ENCODE assay signal across 21 cellular contexts in genomic region chr4:17189322-17189721, GRCh38.
DNase-seq lines count a peak whose midpoint lies in the region; ATAC-seq and TF ChIP-seq lines count a peak whose summit lies in the region.
"Had no signal": no experiment of that assay in that cellular context is flagged by ENCODE, and none has a peak within 500 bp of the region (broad histone marks: within the 10 kb centered on the region; RNA-seq: fewer than 3 reads in every experiment).

No MANE protein-coding gene starts in this region.

- no peaks in the 10 kb centered on the region for H3K27me3 ChIP-seq in left lung
- H3K27me3 ChIP-seq: BLaER1 treated with 17β-estradiol and CSF1 and Interleukin-3, amounts not matched to agents 10 nM and 100 nM; right lobe of liver had no signal

- H3K4me3 ChIP-seq in left lung, result no peak overlapping the region
- H3K4me3 ChIP-seq: BLaER1 treated with 17β-estradiol and CSF1 and Interleukin-3, amounts not matched to agents 10 nM and 100 nM; right lobe of liver had no signal

- DNase-seq in AG09319 (ENCODE audit: extremely low read depth, low read depth) (peak; percentile 69), M059J (ENCODE audit: low read depth) (peak; percentile 62), fibroblast of gingiva (ENCODE audit: low read depth) (peak; percentile 74), left lung (no peak), NCI-H1105 (lab: John Stamatoyannopoulos, UW) (no peak)
- no peak for DNase-seq in activated CD4-positive, CD25-positive, alpha-beta regulatory T cell treated with anti-CD3 and anti-CD28 coated beads, Interleukin-2, amount 50 U/mL, for 72 hours
- DNase-seq: activated T-cell treated with anti-CD3 and anti-CD28 coated beads, Interleukin-2, amount 50 U/mL, for 1 hour; caudate nucleus; DMS153; effector memory CD4-positive, alpha-beta T cell; islet precursor cell; midbrain; MV-4-11; NCI-H2081 treated with DMSO at 0.1 percent for 48 hours; NCI-H526 treated with DMSO at 0.1 percent for 48 hours; OCI-M1; right lobe of liver; stimulated activated CD4-positive, alpha-beta T cell treated with anti-CD3 and anti-CD28 coated beads, Interleukin-2, amount 100 ng/mL, for 24 hours had no signal

- H3K9me3 ChIP-seq in left lung, result peaks cover 0 to 6% of the 10 kb centered on the region in 2 donors
- H3K9me3 ChIP-seq: right lobe of liver had no signal

- TF ChIP-seq CTCF in AG09319 (IDR thresholded peaks at IDR 0.05; ENCODE audit: low read depth, low read length) (no peak), left lung (IDR thresholded peaks at IDR 0.05) (no peak)

- peak; percentile 63 for ATAC-seq in left lung
- no peak for ATAC-seq in GM19455 (IDR thresholded peaks at IDR 0.05; ENCODE audit: unreplicated experiment)
- ATAC-seq in GM18505 (IDR thresholded peaks at IDR 0.05; ENCODE audit: unreplicated experiment), result no peak
- ATAC-seq: right lobe of liver had no signal

- intact Hi-C loops in left lung (cut with DNase I), result no loop called here

- H3K4me1 ChIP-seq in left lung, result no peaks in the 10 kb centered on the region
- H3K4me1 ChIP-seq: BLaER1 treated with 17β-estradiol and CSF1 and Interleukin-3, amounts not matched to agents 10 nM and 100 nM; right lobe of liver had no signal

- no peak for TF ChIP-seq POLR2A in GM18505 (IDR thresholded peaks at IDR 0.05; ENCODE audit: borderline replicate concordance, extremely low read depth, insufficient read depth, insufficient read length)

- H3K36me3 ChIP-seq in left lung, result no peaks in the 10 kb centered on the region
- H3K36me3 ChIP-seq: BLaER1 treated with 17β-estradiol and CSF1 and Interleukin-3, amounts not matched to agents 10 nM and 100 nM; right lobe of liver had no signal

- H3K27ac ChIP-seq in left lung, result no peak overlapping the region
- H3K27ac ChIP-seq: BLaER1 treated with 17β-estradiol and CSF1 and Interleukin-3, amounts not matched to agents 10 nM and 100 nM; right lobe of liver had no signal

Comparison
In these comparisons a context has a peak if more than half of its experiments do, and no peak if none do; other contexts are left out.
1. DNase-seq: peak in AG09319 (single experiment), M059J (single experiment) and fibroblast of gingiva (single experiment); none in left lung (0 of 2), NCI-H1105 (single experiment) and activated CD4-positive, CD25-positive, alpha-beta regulatory T cell treated with anti-CD3 and anti-CD28 coated beads, Interleukin-2, amount 50 U/mL, for 72 hours (single experiment).